ENCODE assay signal across 20 cellular contexts in the genomic region with DNA sequence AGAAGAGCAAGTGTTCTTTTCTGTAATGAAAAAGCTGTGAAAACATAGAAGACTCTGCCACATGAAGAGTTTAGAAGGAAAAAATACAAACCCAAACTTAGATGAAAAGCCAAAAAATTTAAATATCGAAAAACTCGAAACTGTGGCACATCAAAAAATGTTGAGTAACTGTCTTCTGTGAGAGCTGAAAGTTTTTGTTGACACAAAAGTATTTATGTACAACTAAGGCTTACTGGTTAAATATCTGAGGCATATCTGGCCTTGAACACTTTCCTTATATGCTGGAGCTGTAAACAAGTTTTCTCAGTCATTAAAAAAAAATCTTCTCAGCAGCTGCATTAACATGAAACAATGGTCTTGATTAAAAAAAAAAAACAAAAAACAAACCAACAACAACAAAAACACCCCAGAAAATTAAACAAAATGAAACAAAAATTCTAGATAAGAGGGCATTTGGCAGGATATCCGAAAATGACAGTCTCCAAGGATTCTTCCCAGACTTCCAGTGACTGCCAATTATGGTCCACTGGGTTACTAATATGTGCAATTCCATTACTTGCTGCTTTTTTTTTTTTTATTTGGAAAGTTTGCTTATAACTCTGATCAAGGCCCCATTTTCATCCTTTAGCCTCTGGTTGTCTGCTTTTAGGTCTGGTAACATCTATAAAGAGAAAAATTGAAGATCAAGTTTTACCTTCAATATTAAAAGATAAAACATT.
A peak's percentile ranks its signal among the peaks of the same experiment; 100 is the strongest.
DNase-seq lines count a peak whose midpoint lies in the region; ATAC-seq, FAIRE-seq and TF ChIP-seq lines count a peak whose summit lies in the region.
"Had no signal": no experiment of that assay in that cellular context is flagged by ENCODE, and none has a peak within 500 bp of the region (broad histone marks: within the 10 kb centered on the region; RNA-seq: fewer than 3 reads in every experiment).

No MANE protein-coding gene starts in this region.

- WGBS in mammary epithelial cell (ENCODE audit: low coverage, missing lambda C conversion rate), result 72% methylated on average over 3 of the region's 3 CpGs
- 61 to 85% (median 78%) methylated on average over 3 of the region's 3 CpGs for WGBS in stomach, 5 donors

- no peak overlapping the region for H3K4me3 ChIP-seq in mammary epithelial cell (replicated peaks in 1 of 3; ENCODE audit: insufficient read depth in 1 of 3, low read depth in 2 of 3, low read length in 3 of 3)
- H3K4me3 ChIP-seq in left ventricle myocardium inferior, result no peak overlapping the region
- no peak overlapping the region for H3K4me3 ChIP-seq in stomach
- H3K4me3 ChIP-seq: ovary had no signal

- no peak overlapping the region for H2AFZ ChIP-seq in mammary epithelial cell (ENCODE audit: low read depth, low read length)

- H3K4me2 ChIP-seq in mammary epithelial cell (ENCODE audit: insufficient read depth, low read depth, low read length), result peak overlapping the region; percentile 54

- peak; percentile 75 for FAIRE-seq in H54 (lab: Jason Lieb, UNC)
- FAIRE-seq: H1, islet of Langerhans had no signal

- dilution Hi-C loops in mammary epithelial cell (cut with HindIII; ENCODE audit: low sequenced_read_pairs), result loop anchor here (5.0 kb wide), 1 partner anchor 83 kb away; the partner anchor contains the start of gene PAWR

- CTCF ChIA-PET in mammary epithelial cell (lab: Charles Lee; ENCODE audit: low non-redundant PET), result no interaction called here

- intact Hi-C loops in mammary epithelial cell (cut with micrococcal nuclease), result no loop called here
- intact Hi-C loops in left ventricle myocardium inferior (cut with micrococcal nuclease), result no loop called here
- intact Hi-C loops in stomach (cut with DNase I; ENCODE audit: low total_unique reads), result no loop called here

- no peaks in the 10 kb centered on the region for H3K9me3 ChIP-seq in mammary epithelial cell (replicated peaks; ENCODE audit: insufficient read depth, low read length)
- H3K9me3 ChIP-seq in left ventricle myocardium inferior (replicated peaks), result no peaks in the 10 kb centered on the region
- H3K9me3 ChIP-seq in stomach, result no peaks in the 10 kb centered on the region
- H3K9me3 ChIP-seq: ovary had no signal

- no peaks in the 10 kb centered on the region for H4K20me1 ChIP-seq in mammary epithelial cell (ENCODE audit: insufficient read depth, low read length)

- DNase-seq in H54 (ENCODE audit: insufficient read length, low spot score) (no peak), mammary epithelial cell (no peak), left ventricle myocardium inferior (no peak), stomach (no peak), omental fat pad (ENCODE audit: low spot score) (no peak), occipital lobe (lab: John Stamatoyannopoulos, UW) (no peak)
- no peak for DNase-seq in activated naive CD4-positive, alpha-beta T cell treated with Interleukin-2 at 50 U/mL for 16 hours
- DNase-seq: activated CD4-positive, alpha-beta T cell treated with anti-CD3 and anti-CD28 coated beads, Interleukin-2, amount 50 U/mL, for 1 hour; C1 segment of cervical spinal cord; Calu3; hypothalamus; MM.1S; NCI-H1436 treated with DMSO at 0.1 percent for 48 hours; NCI-H510A treated with DMSO at 0.1 percent for 48 hours; ovary; stimulated activated naive CD8-positive, alpha-beta T cell treated with anti-CD3 and anti-CD28 coated beads, Interleukin-15, amount 100 ng/mL, for 72 hours; WERI-Rb-1 had no signal

- H3K4me1 ChIP-seq in mammary epithelial cell (ENCODE audit: insufficient read depth, low read length) (peaks cover 15% of the 10 kb centered on the region), left ventricle myocardium inferior (peaks cover 29% of the 10 kb centered on the region), stomach (peaks cover 0 to 9% (median 1%) of the 10 kb centered on the region in 4 donors)

- TF ChIP-seq CTCF in mammary epithelial cell (conservative IDR thresholded peaks at IDR 0.05 in 1 of 2, IDR thresholded peaks at IDR 0.05 in 1 of 2; ENCODE audit: extremely low read depth in 1 of 2, insufficient read depth in 1 of 2, low read depth in 1 of 2, low read length in 2 of 2) (no peak), left ventricle myocardium inferior (IDR thresholded peaks at IDR 0.05; ENCODE audit: borderline replicate concordance) (no peak), stomach (IDR thresholded peaks at IDR 0.05) (no peak), omental fat pad (IDR thresholded peaks at IDR 0.05) (no peak)

- TF ChIP-seq POLR2A in H54 (IDR thresholded peaks at IDR 0.05; ENCODE audit: low read depth, low read length) (no peak), stomach (IDR thresholded peaks at IDR 0.05) (no peak)

- TF ChIP-seq EP300 in stomach (IDR thresholded peaks at IDR 0.05), result no peak

- H3K36me3 ChIP-seq in mammary epithelial cell (ENCODE audit: insufficient read depth, low read length), result peaks cover 20% of the 10 kb centered on the region
- peaks cover 35% of the 10 kb centered on the region for H3K36me3 ChIP-seq in left ventricle myocardium inferior
- peaks cover 0 to 53% (median 49%) of the 10 kb centered on the region in 4 donors for H3K36me3 ChIP-seq in stomach
- H3K36me3 ChIP-seq: ovary, WERI-Rb-1 had no signal

- ATAC-seq in GM19467 (IDR thresholded peaks at IDR 0.05; ENCODE audit: unreplicated experiment), result no peak
- ATAC-seq in omental fat pad (ENCODE audit: low FRiP score), result no peak
- ATAC-seq: stimulated activated naive CD8-positive, alpha-beta T cell treated with anti-CD3 and anti-CD28 coated beads, Interleukin-15, amount 100 ng/mL, for 72 hours had no signal

- H3K27me3 ChIP-seq in mammary epithelial cell (ENCODE audit: insufficient read depth, low read length) (no peaks in the 10 kb centered on the region), left ventricle myocardium inferior (ENCODE audit: low read depth) (no peaks in the 10 kb centered on the region), stomach (no peaks in the 10 kb centered on the region)
- H3K27me3 ChIP-seq: ovary had no signal

- H3K9ac ChIP-seq in mammary epithelial cell (ENCODE audit: insufficient read depth, low read length), result no peak overlapping the region

- no TSS peak for BruUV-seq in mammary epithelial cell (replicated peaks; lab: Mats Ljungman, UMichigan)

- H3K27ac ChIP-seq in mammary epithelial cell (ENCODE audit: insufficient read depth, low read depth, low read length) (peak overlapping the region; percentile 57), left ventricle myocardium inferior (replicated peaks) (peak overlapping the region; percentile 21), stomach (peak overlapping the region in 3 of 5 donors; percentile 5 to 25 (median 10))
- H3K27ac ChIP-seq: WERI-Rb-1 had no signal

- no peaks in the 10 kb centered on the region for H3K79me2 ChIP-seq in mammary epithelial cell (ENCODE audit: insufficient read depth, low read length)

- in situ Hi-C loops in mammary epithelial cell (cut with MboI; ENCODE audit: low sequenced_read_pairs in 2 of 2), result no loop called here
